Comparison of ENCODE assay signal across 1 cellular context in genomic region chr19:54439174-54439851, GRCh38.
TF ChIP-seq lines count a peak whose summit lies in the region.

No MANE protein-coding gene starts in this region.

TF ChIP-seq in IMR-90, 13 proteins besides CTCF, POLR2A, EP300 and RAD21 (continued from another document):
- TF ChIP-seq, protein P1, sequence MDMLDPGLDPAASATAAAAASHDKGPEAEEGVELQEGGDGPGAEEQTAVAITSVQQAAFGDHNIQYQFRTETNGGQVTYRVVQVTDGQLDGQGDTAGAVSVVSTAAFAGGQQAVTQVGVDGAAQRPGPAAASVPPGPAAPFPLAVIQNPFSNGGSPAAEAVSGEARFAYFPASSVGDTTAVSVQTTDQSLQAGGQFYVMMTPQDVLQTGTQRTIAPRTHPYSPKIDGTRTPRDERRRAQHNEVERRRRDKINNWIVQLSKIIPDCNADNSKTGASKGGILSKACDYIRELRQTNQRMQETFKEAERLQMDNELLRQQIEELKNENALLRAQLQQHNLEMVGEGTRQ (IDR thresholded peaks at IDR 0.05; ENCODE audit: low read depth, low read length) = no peak
- TF ChIP-seq CHD1 (IDR thresholded peaks at IDR 0.05; ENCODE audit: low read depth, low read length) (no peak), NFE2L2 (IDR thresholded peaks at IDR 0.05; ENCODE audit: low read depth, low read length) (no peak), FOS (IDR thresholded peaks at IDR 0.05; ENCODE audit: low read depth, low read length) (no peak)
